ENCODE assay signal across 32 cellular contexts in genomic region chr3:25899352-25900101, GRCh38.
"Had no signal": no experiment of that assay in that cellular context is flagged by ENCODE, and none has a peak within 500 bp of the region (broad histone marks: within the 10 kb centered on the region; RNA-seq: fewer than 3 reads in every experiment).

No MANE protein-coding gene starts in this region.

- DNase-seq: activated CD4-positive, alpha-beta T cell treated with anti-CD3 and anti-CD28 coated beads for 36 hours; activated CD4-positive, CD25-positive, alpha-beta regulatory T cell; activated CD8-positive, alpha-beta T cell treated with anti-CD3 and anti-CD28 coated beads, Interleukin-2, amount 10 ng/mL, durations not matched to agents 7 days and 5 days; activated effector memory CD4-positive, alpha-beta T cell treated with Interleukin-2 at 50 U/mL for 16 hours; activated naive CD4-positive, alpha-beta T cell treated with Interleukin-2 at 50 U/mL for 16 hours; activated T-cell treated with anti-CD3 and anti-CD28 coated beads for 4 hours; adrenal gland; aorta; body of pancreas; cerebellar nuclear complex; colonic mucosa; effector CD8-positive, alpha-beta T cell; glutamatergic neuron; left ventricle myocardium superior; naive B cell; nephron progenitor cell; pancreas; retina; sigmoid colon; stimulated activated CD4-positive, alpha-beta T cell treated with anti-CD3 and anti-CD28 coated beads, Interleukin-1b, Interleukin-23, amount 100 ng/mL, for 48 hours; stimulated activated CD4-positive, alpha-beta T cell treated with anti-CD3 and anti-CD28 coated beads, Interleukin-4, amount 100 ng/mL, for 4 hours; stimulated activated CD8-positive, alpha-beta memory T cell treated with anti-CD3 and anti-CD28 coated beads, Interleukin-4, amount 100 ng/mL, for 48 hours; stimulated activated naive CD8-positive, alpha-beta T cell treated with anti-CD3 and anti-CD28 coated beads, Interleukin-15, amount 100 ng/mL, for 72 hours; substantia nigra; T-helper 17 cell; T1000; thyroid gland; upper lobe of left lung had no signal

- H3K27ac ChIP-seq: adrenal gland, body of pancreas, colonic mucosa, neutrophil, pancreas, prostate gland, sigmoid colon, thyroid gland, upper lobe of left lung had no signal

- H3K4me2 ChIP-seq: smooth muscle cell had no signal

- H3K4me3 ChIP-seq: adrenal gland, body of pancreas, colonic mucosa, pancreas, prostate gland, sigmoid colon, smooth muscle cell, thyroid gland, upper lobe of left lung had no signal

- ATAC-seq: activated CD4-positive, alpha-beta T cell treated with anti-CD3 and anti-CD28 coated beads for 36 hours; activated CD8-positive, alpha-beta T cell treated with anti-CD3 and anti-CD28 coated beads, Interleukin-2, amount 10 ng/mL, durations not matched to agents 7 days and 5 days; body of pancreas; left ventricle myocardium superior; pancreas; stimulated activated memory B cell treated with anti-CD40 and anti-IgM and Interleukin-4, amounts not matched to agents 10 μg/mL and 1 μg/mL and 100 μg/mL, for 72 hours; stimulated activated naive CD8-positive, alpha-beta T cell treated with anti-CD3 and anti-CD28 coated beads, Interleukin-15, amount 100 ng/mL, for 72 hours; T-helper 17 cell had no signal

- H3K27me3 ChIP-seq: adrenal gland, body of pancreas, colonic mucosa, pancreas, sigmoid colon, thyroid gland, upper lobe of left lung had no signal

- H3K4me1 ChIP-seq: adrenal gland, colonic mucosa, pancreas, prostate gland, sigmoid colon, thyroid gland, upper lobe of left lung had no signal

- H3K36me3 ChIP-seq: adrenal gland, colonic mucosa, neutrophil, pancreas, prostate gland, sigmoid colon, thyroid gland, upper lobe of left lung had no signal
